In the genomic region with DNA sequence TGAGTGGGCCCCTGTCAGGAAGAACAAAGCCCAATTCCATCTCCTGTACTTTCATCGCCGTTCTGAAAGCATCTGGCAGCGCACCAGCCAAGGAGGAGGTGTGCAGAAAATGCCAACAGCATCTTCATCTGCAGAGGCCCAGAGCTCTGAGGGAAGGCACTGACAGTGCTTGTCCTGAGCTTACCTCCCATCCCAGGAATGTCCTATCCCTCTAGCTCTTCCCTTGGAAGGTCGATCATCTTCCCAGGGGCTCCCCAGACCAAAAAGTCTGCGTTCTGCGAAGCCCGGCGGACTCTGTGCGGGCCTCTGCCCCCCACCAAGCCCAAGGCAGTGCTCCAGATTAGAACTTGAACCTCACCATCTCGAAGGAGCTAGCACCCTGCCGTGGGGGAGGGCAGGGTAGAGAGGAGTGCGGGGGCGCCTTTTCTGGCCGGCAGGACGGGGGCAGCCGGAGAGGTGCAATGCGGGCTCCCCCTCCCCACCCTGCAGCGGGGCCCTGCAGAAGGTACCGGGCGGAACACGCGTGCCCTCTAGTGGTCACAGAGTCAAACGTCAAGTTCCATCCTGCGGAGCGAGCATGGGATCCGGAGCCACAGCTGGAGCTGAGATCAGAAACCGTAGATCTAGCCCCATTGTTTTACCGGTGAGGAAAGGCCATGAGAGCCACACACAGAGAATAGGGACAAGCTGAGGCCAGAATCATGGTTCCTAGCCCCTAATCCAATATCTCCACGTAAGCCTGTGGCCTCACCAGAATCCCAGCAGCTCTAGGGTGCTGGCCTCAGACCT, we compare ENCODE assay signal across 8 cellular contexts. TPM values are rescaled to one million over a fixed set of nuclear protein-coding genes. Genes with fewer than 3 reads are reported as not detected.
DNase-seq lines count a peak whose midpoint lies in the region; ATAC-seq and TF ChIP-seq lines count a peak whose summit lies in the region.

No MANE protein-coding gene starts in this region.

- H3K4me1 Mint-ChIP-seq in nephron: peaks cover 48% of the 10 kb centered on the region

- H3K9me3 Mint-ChIP-seq in nephron: no peaks in the 10 kb centered on the region

- peaks cover 3% of the 10 kb centered on the region for H3K36me3 Mint-ChIP-seq in nephron (ENCODE audit: low read depth)

- peak overlapping the region in 1 of 3 experiments; percentile 35 for H3K27ac Mint-ChIP-seq in nephron

- ATAC-seq in HG03469 (IDR thresholded peaks at IDR 0.05; ENCODE audit: unreplicated experiment): no peak

- peak; percentile 92 to 95 (median 93) for TF ChIP-seq CTCF in nephron (IDR thresholded peaks at IDR 0.05; ENCODE audit: unreplicated experiment in 3 of 3)

- H3K27me3 Mint-ChIP-seq in nephron (ENCODE audit: low read depth): peaks cover 63% of the 10 kb centered on the region

- DNase-seq in COLO829 (ENCODE audit: low spot score) (peak; percentile 72), HT-29 (ENCODE audit: low spot score) (peak; percentile 84), fibroblast of peridontal ligament (ENCODE audit: extremely low read depth) (peak; percentile 45)
- peak; percentile 83 for DNase-seq in activated T-cell treated with anti-CD3 and anti-CD28 coated beads, Interleukin-2, amount 50 U/mL, for 48 hours
- DNase-seq in stimulated activated naive CD4-positive, alpha-beta T cell (lab: John Stamatoyannopoulos, UW): peak; percentile 33 to 77 (median 62)

- peak overlapping the region; percentile 13 to 43 (median 27) for H3K4me3 Mint-ChIP-seq in nephron

TF ChIP-seq in PFSK-1, 5 proteins besides CTCF, POLR2A, EP300 and RAD21:
- TF ChIP-seq FOXP2 (optimal IDR thresholded peaks at IDR 0.05; ENCODE audit: borderline replicate concordance, extremely low read depth, extremely low read length, insufficient read depth): peak; percentile 39
- TF ChIP-seq, protein P1, sequence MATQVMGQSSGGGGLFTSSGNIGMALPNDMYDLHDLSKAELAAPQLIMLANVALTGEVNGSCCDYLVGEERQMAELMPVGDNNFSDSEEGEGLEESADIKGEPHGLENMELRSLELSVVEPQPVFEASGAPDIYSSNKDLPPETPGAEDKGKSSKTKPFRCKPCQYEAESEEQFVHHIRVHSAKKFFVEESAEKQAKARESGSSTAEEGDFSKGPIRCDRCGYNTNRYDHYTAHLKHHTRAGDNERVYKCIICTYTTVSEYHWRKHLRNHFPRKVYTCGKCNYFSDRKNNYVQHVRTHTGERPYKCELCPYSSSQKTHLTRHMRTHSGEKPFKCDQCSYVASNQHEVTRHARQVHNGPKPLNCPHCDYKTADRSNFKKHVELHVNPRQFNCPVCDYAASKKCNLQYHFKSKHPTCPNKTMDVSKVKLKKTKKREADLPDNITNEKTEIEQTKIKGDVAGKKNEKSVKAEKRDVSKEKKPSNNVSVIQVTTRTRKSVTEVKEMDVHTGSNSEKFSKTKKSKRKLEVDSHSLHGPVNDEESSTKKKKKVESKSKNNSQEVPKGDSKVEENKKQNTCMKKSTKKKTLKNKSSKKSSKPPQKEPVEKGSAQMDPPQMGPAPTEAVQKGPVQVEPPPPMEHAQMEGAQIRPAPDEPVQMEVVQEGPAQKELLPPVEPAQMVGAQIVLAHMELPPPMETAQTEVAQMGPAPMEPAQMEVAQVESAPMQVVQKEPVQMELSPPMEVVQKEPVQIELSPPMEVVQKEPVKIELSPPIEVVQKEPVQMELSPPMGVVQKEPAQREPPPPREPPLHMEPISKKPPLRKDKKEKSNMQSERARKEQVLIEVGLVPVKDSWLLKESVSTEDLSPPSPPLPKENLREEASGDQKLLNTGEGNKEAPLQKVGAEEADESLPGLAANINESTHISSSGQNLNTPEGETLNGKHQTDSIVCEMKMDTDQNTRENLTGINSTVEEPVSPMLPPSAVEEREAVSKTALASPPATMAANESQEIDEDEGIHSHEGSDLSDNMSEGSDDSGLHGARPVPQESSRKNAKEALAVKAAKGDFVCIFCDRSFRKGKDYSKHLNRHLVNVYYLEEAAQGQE (IDR thresholded peaks at IDR 0.05; ENCODE audit: insufficient read depth in 1 of 2, low read depth in 2 of 2, low read length in 2 of 2): no peak
TF ChIP-seq in PFSK-1: peak in this region for 1.

RNA-seq across cellular contexts. Expression of a gene that starts 5.0 kb away (rescaled TPM):
- not detected in 2 replicates for total RNA-seq in HT-29 (2014; rRNA removed; shearing (Covaris generic))
- not detected for polyA plus RNA-seq in PFSK-1 (2012; ENCODE audit: insufficient read length, low read depth)

RNA-seq across cellular contexts. Expression of a gene that starts 18.8 kb away (rescaled TPM):
- total RNA-seq in HT-29 (2014; rRNA removed; shearing (Covaris generic)): not detected in 2 replicates
- 0.14 TPM for polyA plus RNA-seq in PFSK-1 (2012; ENCODE audit: insufficient read length, low read depth)

RNA-seq across cellular contexts. Expression of a gene that starts 53.3 kb away (rescaled TPM):
- 0.10 TPM in 1 of 2 replicates, not detected in the other for total RNA-seq in HT-29 (2014; rRNA removed; shearing (Covaris generic))
- not detected for polyA plus RNA-seq in PFSK-1 (2012; ENCODE audit: insufficient read length, low read depth)
